8 cellular contexts compared by ENCODE assay signal in the genomic region with DNA sequence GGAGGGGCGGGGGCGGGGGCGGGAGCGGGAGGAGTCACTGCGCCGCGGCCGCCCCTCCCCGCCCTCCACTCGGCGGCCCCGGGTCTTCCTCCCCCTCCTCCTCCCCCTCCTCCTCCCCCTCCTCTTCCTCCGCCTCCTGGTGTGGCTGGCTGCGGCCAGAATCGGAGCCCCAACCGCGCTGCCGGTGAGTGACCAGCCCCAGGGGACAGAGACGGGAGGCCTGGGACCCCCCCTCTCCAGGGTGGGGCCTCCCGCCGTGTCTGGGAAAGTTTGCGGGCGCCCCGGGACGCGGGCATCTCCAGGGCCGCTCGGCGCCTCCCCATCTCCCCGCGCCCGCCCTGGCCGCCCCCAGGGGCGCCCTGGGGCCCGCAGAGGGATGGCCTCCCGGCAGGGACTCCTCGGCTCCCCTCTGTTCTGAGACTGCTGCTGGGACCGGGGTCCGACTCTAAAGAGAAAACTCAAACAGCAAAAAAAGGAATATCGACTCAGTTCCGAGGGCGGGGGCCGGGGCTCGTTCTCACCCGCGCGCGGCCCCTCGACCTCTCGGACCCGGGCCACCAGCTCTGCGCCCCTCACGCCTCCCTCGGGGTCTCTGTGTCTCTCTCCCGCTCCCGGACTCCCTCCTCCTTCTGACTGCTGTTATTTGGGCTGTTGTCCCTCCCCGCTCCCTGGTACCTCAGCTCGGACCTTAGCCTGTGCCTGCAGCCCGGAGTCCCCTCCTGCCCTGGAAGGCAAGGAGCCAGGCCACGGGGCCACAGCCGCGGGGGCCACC. TPM values are rescaled to one million over a fixed set of nuclear protein-coding genes. Genes with fewer than 3 reads are reported as not detected.
DNase-seq lines count a peak whose midpoint lies in the region; ATAC-seq, FAIRE-seq and TF ChIP-seq lines count a peak whose summit lies in the region.

A gene with protein sequence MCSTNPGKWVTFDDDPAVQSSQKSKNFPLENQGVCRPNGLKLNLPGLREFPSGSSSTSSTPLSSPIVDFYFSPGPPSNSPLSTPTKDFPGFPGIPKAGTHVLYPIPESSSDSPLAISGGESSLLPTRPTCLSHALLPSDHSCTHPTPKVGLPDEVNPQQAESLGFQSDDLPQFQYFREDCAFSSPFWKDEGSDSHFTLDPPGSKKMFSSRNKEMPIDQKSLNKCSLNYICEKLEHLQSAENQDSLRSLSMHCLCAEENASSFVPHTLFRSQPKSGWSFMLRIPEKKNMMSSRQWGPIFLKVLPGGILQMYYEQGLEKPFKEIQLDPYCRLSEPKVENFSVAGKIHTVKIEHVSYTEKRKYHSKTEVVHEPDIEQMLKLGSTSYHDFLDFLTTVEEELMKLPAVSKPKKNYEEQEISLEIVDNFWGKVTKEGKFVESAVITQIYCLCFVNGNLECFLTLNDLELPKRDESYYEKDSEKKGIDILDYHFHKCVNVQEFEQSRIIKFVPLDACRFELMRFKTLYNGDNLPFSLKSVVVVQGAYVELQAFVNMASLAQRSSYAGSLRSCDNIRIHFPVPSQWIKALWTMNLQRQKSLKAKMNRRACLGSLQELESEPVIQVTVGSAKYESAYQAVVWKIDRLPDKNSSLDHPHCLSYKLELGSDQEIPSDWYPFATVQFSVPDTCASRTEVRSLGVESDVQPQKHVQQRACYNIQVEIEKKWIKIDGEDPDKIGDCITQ (plus strand): TSS at position 122 of the 772 bp plus-strand sequence. CDS start 50,480 bp downstream, outside the sequence.

- POLR2A ChIA-PET in T-cell (lab: Charles Lee), result interaction anchor here in 1 of 2 donors (0.5 kb wide), 1 partner anchor 82 kb away, joined by 3 read pairs; no protein-coding TSS in a partner anchor

- H3K9me3 ChIP-seq in ES-I3 (ENCODE audit: control insufficient read depth, insufficient read depth, low read length) (no peaks in the 10 kb centered on the region), kidney (ENCODE audit: control insufficient read depth in 1 of 2, low read length in 2 of 2) (no peaks in the 10 kb centered on the region)

- in situ Hi-C loops in brain microvascular endothelial cell (cut with HindIII; ENCODE audit: low pct_ligation_motif_present, low sequenced_read_pairs), result no loop called here

- H3K27me3 ChIP-seq in brain microvascular endothelial cell (replicated peaks), result no peaks in the 10 kb centered on the region

- no peak for TF ChIP-seq CTCF in HFF-Myc (IDR thresholded peaks at IDR 0.05; ENCODE audit: low read depth, low read length, missing control alignments)
- TF ChIP-seq CTCF in brain microvascular endothelial cell (IDR thresholded peaks at IDR 0.05; ENCODE audit: low read depth, low read length, missing control alignments), result no peak
- TF ChIP-seq CTCF in kidney (IDR thresholded peaks at IDR 0.05; ENCODE audit: borderline replicate concordance, extremely low read depth, insufficient read depth), result no peak

- FAIRE-seq in kidney (lab: Jason Lieb, UNC), result no peak

- H3K36me3 ChIP-seq in ES-I3 (ENCODE audit: insufficient read depth, low read length) (no peaks in the 10 kb centered on the region), brain microvascular endothelial cell (replicated peaks) (no peaks in the 10 kb centered on the region), kidney (ENCODE audit: control insufficient read depth in 1 of 2, insufficient read depth in 2 of 2, low read length in 2 of 2) (no peaks in the 10 kb centered on the region)

- H3K36me3 Mint-ChIP-seq in T-cell, result peaks cover 10% of the 10 kb centered on the region

- no peak for DNase-seq in HFF-Myc (ENCODE audit: extremely low read depth, low read depth)
- peak in 21 of 34 experiments; percentile 2 to 27 (median 11) for DNase-seq in T-cell
- DNase-seq in brain microvascular endothelial cell, result no peak
- DNase-seq in kidney, result peak; percentile 93
- peak; percentile 46 for DNase-seq in stimulated activated CD4-positive, alpha-beta T cell treated with anti-CD3 and anti-CD28 coated beads, Interleukin-15, amount 100 ng/mL, for 24 hours
- no peak for DNase-seq in NCI-H2029 (lab: John Stamatoyannopoulos, UW)
- DNase-seq in NCI-H128 (lab: John Stamatoyannopoulos, UW; ENCODE audit: unreplicated experiment), result no peak

- H3K27ac ChIP-seq in brain microvascular endothelial cell (peak within 1 kb of the TSS; percentile 37), kidney (ENCODE audit: low read depth in 2 of 2, low read length in 2 of 2) (peak within 1 kb of the TSS; percentile 84 to 95)

- CTCF ChIA-PET in T-cell (lab: Charles Lee), result no interaction called here

- H3K9ac ChIP-seq in ES-I3 (ENCODE audit: low read depth, low read length), result peak within 1 kb of the TSS; percentile 82
- H3K9ac ChIP-seq in kidney (ENCODE audit: low read length in 2 of 2), result peak within 1 kb of the TSS; percentile 84 to 96

- H3K4me3 Mint-ChIP-seq in T-cell, result peak within 1 kb of the TSS; percentile 78 to 93 (median 85)

- peak within 1 kb of the TSS; percentile 58 for H3K4me3 ChIP-seq in HFF-Myc (replicated peaks; ENCODE audit: low read depth, low read length)
- H3K4me3 ChIP-seq in brain microvascular endothelial cell (ENCODE audit: low read depth, low read length), result peak within 1 kb of the TSS; percentile 81
- peak within 1 kb of the TSS; percentile 80 for H3K4me3 ChIP-seq in kidney (ENCODE audit: low read length in 2 of 2)

- no peaks in the 10 kb centered on the region for H3K9me3 Mint-ChIP-seq in T-cell

- peak within 1 kb of the TSS; percentile 6 to 48 for H3K27ac Mint-ChIP-seq in T-cell

- ATAC-seq in T-cell (replicated peaks in 1 of 4), result peak; percentile 71 to 77 (median 74)

- H3K4me1 ChIP-seq in ES-I3 (ENCODE audit: insufficient read depth, low read length) (peaks cover 24% of the 10 kb centered on the region), kidney (ENCODE audit: control insufficient read depth in 1 of 2, insufficient read depth in 1 of 2, low read depth in 1 of 2, low read length in 2 of 2) (peaks cover 0 to 14% of the 10 kb centered on the region in 2 donors)

- H3K27me3 Mint-ChIP-seq in T-cell, result no peaks in the 10 kb centered on the region

- intact Hi-C loops in kidney (cut with DNase I), result no loop called here

- peaks cover 15 to 22% (median 20%) of the 10 kb centered on the region in 3 donors for H3K4me1 Mint-ChIP-seq in T-cell

RNA-seq across cellular contexts. Expression of the gene that starts here (rescaled TPM):
- total RNA-seq in T-cell, result 1 to 10 TPM; 2.5 to 3.8 (median 2.6) TPM
- 15.7 TPM for total RNA-seq in kidney
- 5.8 TPM for polyA plus RNA-seq in kidney (ENCODE audit: insufficient read depth, low read depth, low replicate concordance)

Comparison
In these comparisons a context has a peak if more than half of its experiments do, and no peak if none do; other contexts are left out.
1. DNase-seq: peak in T-cell (21 of 34), kidney (single experiment) and stimulated activated CD4-positive, alpha-beta T cell treated with anti-CD3 and anti-CD28 coated beads, Interleukin-15, amount 100 ng/mL, for 24 hours (single experiment); none in HFF-Myc (single experiment), brain microvascular endothelial cell (single experiment), NCI-H2029 (single experiment) and NCI-H128 (single experiment).
2. Peak in every context shown above with its lines, with median percentiles within 50 percentile points of each other: H3K4me3 ChIP-seq.